Comparison of ENCODE assay signal across 1 cellular context in genomic region chr7:25952277-25953057, GRCh38.
TF ChIP-seq lines count a peak whose summit lies in the region.

No MANE protein-coding gene starts in this region.

TF ChIP-seq in IMR-90, 13 proteins besides CTCF, POLR2A, EP300 and RAD21 (continued from another document):
- TF ChIP-seq MXI1 (IDR thresholded peaks at IDR 0.05; ENCODE audit: borderline replicate concordance, low read depth, low read length): no peak
- TF ChIP-seq FOS (IDR thresholded peaks at IDR 0.05; ENCODE audit: low read depth, low read length): no peak
- no peak for TF ChIP-seq USF2 (IDR thresholded peaks at IDR 0.05; ENCODE audit: low read depth, low read length)
